Comparison of ENCODE assay signal across 14 cellular contexts in the genomic region with DNA sequence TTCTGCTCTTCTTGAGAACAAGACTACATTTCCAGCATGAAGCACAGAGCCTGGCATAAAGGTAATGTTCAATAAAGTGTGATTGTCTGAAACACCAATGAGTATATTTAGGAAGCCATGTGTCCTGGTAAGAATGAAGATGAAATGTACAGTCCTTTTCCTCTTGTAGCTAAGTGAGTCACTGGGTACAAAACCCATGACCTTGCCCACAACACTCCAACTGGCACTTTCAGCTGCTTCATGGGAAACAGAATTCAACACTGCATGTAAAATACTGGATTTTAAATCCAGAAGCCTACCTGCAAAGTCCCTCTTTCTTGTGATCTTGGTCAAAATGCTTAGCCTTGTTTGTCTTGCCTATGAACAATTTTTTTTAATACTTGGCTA.
DNase-seq lines count a peak whose midpoint lies in the region; ATAC-seq and TF ChIP-seq lines count a peak whose summit lies in the region.
"Had no signal": no experiment of that assay in that cellular context is flagged by ENCODE, and none has a peak within 500 bp of the region (broad histone marks: within the 10 kb centered on the region; RNA-seq: fewer than 3 reads in every experiment).

No MANE protein-coding gene starts in this region.

- H3K4me1 Mint-ChIP-seq in glutamatergic neuron (ENCODE audit: low read depth, unreplicated experiment) = peaks cover 29% of the 10 kb centered on the region

- TF ChIP-seq CTCF in glutamatergic neuron (IDR thresholded peaks at IDR 0.05; ENCODE audit: partially characterized antibody, unreplicated experiment) (no peak), psoas muscle (IDR thresholded peaks at IDR 0.05) (no peak)

- DNase-seq in glutamatergic neuron (no peak), Ammon's horn (ENCODE audit: low spot score) (no peak), NCI-H226 (no peak), psoas muscle (no peak)
- DNase-seq: activated T-cell treated with anti-CD3 and anti-CD28 coated beads for 4 hours, C1 segment of cervical spinal cord, GF-D8, Karpas-422, Peyer's patch had no signal

- H3K36me3 ChIP-seq in psoas muscle (ENCODE audit: insufficient read depth in 1 of 2, low read depth in 1 of 2) = no peaks in the 10 kb centered on the region
- H3K36me3 ChIP-seq: Peyer's patch had no signal

- intact Hi-C loops in psoas muscle (cut with DNase I) = no loop called here

- H3K9me3 Mint-ChIP-seq in glutamatergic neuron (ENCODE audit: unreplicated experiment) = peaks cover 8% of the 10 kb centered on the region

- H3K36me3 Mint-ChIP-seq in glutamatergic neuron (ENCODE audit: unreplicated experiment) = no peaks in the 10 kb centered on the region
- H3K36me3 Mint-ChIP-seq: brain had no signal

- no peaks in the 10 kb centered on the region for H3K9me3 ChIP-seq in psoas muscle
- H3K9me3 ChIP-seq: Peyer's patch had no signal

- peaks cover 10% of the 10 kb centered on the region for H3K4me1 ChIP-seq in psoas muscle

- H3K27ac Mint-ChIP-seq in glutamatergic neuron (ENCODE audit: unreplicated experiment) = peak overlapping the region; percentile 29

- H3K27me3 Mint-ChIP-seq in glutamatergic neuron (ENCODE audit: unreplicated experiment) = peaks cover 8% of the 10 kb centered on the region

- peak; percentile 23 for ATAC-seq in GM18498 (IDR thresholded peaks at IDR 0.05; ENCODE audit: unreplicated experiment)
- ATAC-seq in GM21423 (IDR thresholded peaks at IDR 0.05; ENCODE audit: unreplicated experiment) = peak; percentile 28
- peak; percentile 30 for ATAC-seq in HG03460 (IDR thresholded peaks at IDR 0.05; ENCODE audit: unreplicated experiment)
- ATAC-seq in GM21526 (IDR thresholded peaks at IDR 0.05; ENCODE audit: low FRiP score, unreplicated experiment) = no peak
- no peak for ATAC-seq in psoas muscle

- no peaks in the 10 kb centered on the region for H3K27me3 ChIP-seq in psoas muscle (ENCODE audit: insufficient read depth in 3 of 3, low read length in 2 of 3)
- H3K27me3 ChIP-seq: Peyer's patch had no signal

- H3K27ac ChIP-seq in psoas muscle = no peak overlapping the region
- H3K27ac ChIP-seq: Peyer's patch had no signal

- peak overlapping the region; percentile 14 for H3K4me3 Mint-ChIP-seq in glutamatergic neuron (ENCODE audit: unreplicated experiment)
- H3K4me3 Mint-ChIP-seq: brain had no signal

- no peak overlapping the region for H3K4me3 ChIP-seq in psoas muscle
- H3K4me3 ChIP-seq: Peyer's patch had no signal

Comparison
In these comparisons a context has a peak if more than half of its experiments do, and no peak if none do; other contexts are left out.
1. ATAC-seq: peak in GM18498 (single experiment), GM21423 (single experiment) and HG03460 (single experiment); none in GM21526 (single experiment) and psoas muscle (0 of 4).